Comparison of ENCODE assay signal across 1 cellular context in genomic region chr4:6308890-6309643, GRCh38.
TF ChIP-seq lines count a peak whose summit lies in the region.

No MANE protein-coding gene starts in this region.

TF ChIP-seq in HepG2, 621 proteins besides CTCF, POLR2A, EP300 and RAD21 (continued from another document and continues in another):
- TF ChIP-seq GMEB2 (CRISPR knock-in tag; IDR thresholded peaks at IDR 0.05; ENCODE audit: low read depth), result no peak
- no peak for TF ChIP-seq ZNF326 (CRISPR knock-in tag; IDR thresholded peaks at IDR 0.05; ENCODE audit: borderline replicate concordance)
- peak; percentile 77; the same call in 1 of the 2 replicates for TF ChIP-seq GABPB1 (CRISPR knock-in tag; IDR thresholded peaks at IDR 0.05)
- no peak for TF ChIP-seq NCOA5 (CRISPR knock-in tag; IDR thresholded peaks at IDR 0.05)
- TF ChIP-seq ZNF619 (CRISPR knock-in tag; IDR thresholded peaks at IDR 0.05), result peak; percentile 50; the same call in 1 of the 2 replicates
- no peak for TF ChIP-seq SNAPC4 (CRISPR knock-in tag; IDR thresholded peaks at IDR 0.05)
- TF ChIP-seq DBP (CRISPR knock-in tag; IDR thresholded peaks at IDR 0.05; ENCODE audit: not compliant biosample characterization), result no peak
- no peak; the same call in 1 of the 2 replicates for TF ChIP-seq HNF4A (CRISPR knock-in tag; IDR thresholded peaks at IDR 0.05)
- no peak for TF ChIP-seq RNF2 (conservative IDR thresholded peaks at IDR 0.05; ENCODE audit: low read depth)
- TF ChIP-seq, protein P1, sequence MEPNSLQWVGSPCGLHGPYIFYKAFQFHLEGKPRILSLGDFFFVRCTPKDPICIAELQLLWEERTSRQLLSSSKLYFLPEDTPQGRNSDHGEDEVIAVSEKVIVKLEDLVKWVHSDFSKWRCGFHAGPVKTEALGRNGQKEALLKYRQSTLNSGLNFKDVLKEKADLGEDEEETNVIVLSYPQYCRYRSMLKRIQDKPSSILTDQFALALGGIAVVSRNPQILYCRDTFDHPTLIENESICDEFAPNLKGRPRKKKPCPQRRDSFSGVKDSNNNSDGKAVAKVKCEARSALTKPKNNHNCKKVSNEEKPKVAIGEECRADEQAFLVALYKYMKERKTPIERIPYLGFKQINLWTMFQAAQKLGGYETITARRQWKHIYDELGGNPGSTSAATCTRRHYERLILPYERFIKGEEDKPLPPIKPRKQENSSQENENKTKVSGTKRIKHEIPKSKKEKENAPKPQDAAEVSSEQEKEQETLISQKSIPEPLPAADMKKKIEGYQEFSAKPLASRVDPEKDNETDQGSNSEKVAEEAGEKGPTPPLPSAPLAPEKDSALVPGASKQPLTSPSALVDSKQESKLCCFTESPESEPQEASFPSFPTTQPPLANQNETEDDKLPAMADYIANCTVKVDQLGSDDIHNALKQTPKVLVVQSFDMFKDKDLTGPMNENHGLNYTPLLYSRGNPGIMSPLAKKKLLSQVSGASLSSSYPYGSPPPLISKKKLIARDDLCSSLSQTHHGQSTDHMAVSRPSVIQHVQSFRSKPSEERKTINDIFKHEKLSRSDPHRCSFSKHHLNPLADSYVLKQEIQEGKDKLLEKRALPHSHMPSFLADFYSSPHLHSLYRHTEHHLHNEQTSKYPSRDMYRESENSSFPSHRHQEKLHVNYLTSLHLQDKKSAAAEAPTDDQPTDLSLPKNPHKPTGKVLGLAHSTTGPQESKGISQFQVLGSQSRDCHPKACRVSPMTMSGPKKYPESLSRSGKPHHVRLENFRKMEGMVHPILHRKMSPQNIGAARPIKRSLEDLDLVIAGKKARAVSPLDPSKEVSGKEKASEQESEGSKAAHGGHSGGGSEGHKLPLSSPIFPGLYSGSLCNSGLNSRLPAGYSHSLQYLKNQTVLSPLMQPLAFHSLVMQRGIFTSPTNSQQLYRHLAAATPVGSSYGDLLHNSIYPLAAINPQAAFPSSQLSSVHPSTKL (CRISPR knock-in tag; IDR thresholded peaks at IDR 0.05), result peak; percentile 35; the same call in 1 of the 2 replicates
- peak; percentile 87 for TF ChIP-seq HDAC1 (CRISPR knock-in tag; IDR thresholded peaks at IDR 0.05)
- no peak for TF ChIP-seq ZNF432 (CRISPR knock-in tag; IDR thresholded peaks at IDR 0.05; ENCODE audit: borderline replicate concordance)
- TF ChIP-seq JARID2 (CRISPR knock-in tag; IDR thresholded peaks at IDR 0.05; ENCODE audit: insufficient replicate concordance), result no peak
- peak; percentile 79 for TF ChIP-seq SPEN (CRISPR knock-in tag; IDR thresholded peaks at IDR 0.05; ENCODE audit: low read depth)
- no peak for TF ChIP-seq ZNF317 (CRISPR knock-in tag; IDR thresholded peaks at IDR 0.05)
- TF ChIP-seq NFAT5 (CRISPR knock-in tag; IDR thresholded peaks at IDR 0.05), result no peak
- no peak for TF ChIP-seq ZNF512B (CRISPR knock-in tag; IDR thresholded peaks at IDR 0.05; ENCODE audit: borderline replicate concordance)
- no peak for TF ChIP-seq GZF1 (CRISPR knock-in tag; IDR thresholded peaks at IDR 0.05)
- TF ChIP-seq IRF2 (CRISPR knock-in tag; IDR thresholded peaks at IDR 0.05), result peak; percentile 63
- TF ChIP-seq DMAP1 (CRISPR knock-in tag; IDR thresholded peaks at IDR 0.05), result 0 out of 2 replicates have a peak, but pooled peaks have one; percentile 49
- 0 out of 2 replicates have a peak, but pooled peaks have one; percentile 33 for TF ChIP-seq ZBTB10 (CRISPR knock-in tag; IDR thresholded peaks at IDR 0.05; ENCODE audit: borderline replicate concordance)
- TF ChIP-seq, protein P2, sequence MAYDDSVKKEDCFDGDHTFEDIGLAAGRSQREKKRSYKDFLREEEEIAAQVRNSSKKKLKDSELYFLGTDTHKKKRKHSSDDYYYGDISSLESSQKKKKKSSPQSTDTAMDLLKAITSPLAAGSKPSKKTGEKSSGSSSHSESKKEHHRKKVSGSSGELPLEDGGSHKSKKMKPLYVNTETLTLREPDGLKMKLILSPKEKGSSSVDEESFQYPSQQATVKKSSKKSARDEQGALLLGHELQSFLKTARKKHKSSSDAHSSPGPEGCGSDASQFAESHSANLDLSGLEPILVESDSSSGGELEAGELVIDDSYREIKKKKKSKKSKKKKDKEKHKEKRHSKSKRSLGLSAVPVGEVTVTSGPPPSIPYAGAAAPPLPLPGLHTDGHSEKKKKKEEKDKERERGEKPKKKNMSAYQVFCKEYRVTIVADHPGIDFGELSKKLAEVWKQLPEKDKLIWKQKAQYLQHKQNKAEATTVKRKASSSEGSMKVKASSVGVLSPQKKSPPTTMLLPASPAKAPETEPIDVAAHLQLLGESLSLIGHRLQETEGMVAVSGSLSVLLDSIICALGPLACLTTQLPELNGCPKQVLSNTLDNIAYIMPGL (CRISPR knock-in tag; IDR thresholded peaks at IDR 0.05; ENCODE audit: borderline replicate concordance in 1 of 2, low read depth in 1 of 2), result peak; percentile 80 to 88
- TF ChIP-seq FOXK1 (CRISPR knock-in tag; IDR thresholded peaks at IDR 0.05; ENCODE audit: borderline replicate concordance, low read depth), result peak; percentile 28; the same call in 1 of the 2 replicates
- TF ChIP-seq ATF4 (CRISPR knock-in tag; IDR thresholded peaks at IDR 0.05), result no peak
- peak; percentile 57; the same call in 1 of the 2 replicates for TF ChIP-seq ZNF768 (CRISPR knock-in tag; IDR thresholded peaks at IDR 0.05)
- no peak for TF ChIP-seq ZNF883 (CRISPR knock-in tag; IDR thresholded peaks at IDR 0.05; ENCODE audit: not compliant biosample characterization)
- TF ChIP-seq MAFG (CRISPR knock-in tag; IDR thresholded peaks at IDR 0.05), result no peak
